In genomic region chr20:403582-403957, GRCh38 we compare ENCODE assay signal across 19 cellular contexts.
"Had no signal": no experiment of that assay in that cellular context is flagged by ENCODE, and none has a peak within 500 bp of the region (broad histone marks: within the 10 kb centered on the region; RNA-seq: fewer than 3 reads in every experiment).

No MANE protein-coding gene starts in this region.

- H3K36me3 ChIP-seq: gastrocnemius medialis, prostate gland, thoracic aorta had no signal

- H3K27me3 Mint-ChIP-seq: T-cell had no signal

- DNase-seq: activated CD4-positive, alpha-beta T cell treated with anti-CD3 and anti-CD28 coated beads for 48 hours; activated CD4-positive, CD25-positive, alpha-beta regulatory T cell; activated CD8-positive, alpha-beta memory T cell treated with anti-CD3 and anti-CD28 coated beads for 24 hours; activated CD8-positive, alpha-beta memory T cell treated with anti-CD3 and anti-CD28 coated beads, Interleukin-2, amount 50 U/mL, for 48 hours; aorta; gastrocnemius medialis; head of caudate nucleus; right cardiac atrium; stimulated activated CD4-positive, alpha-beta T cell treated with anti-CD3 and anti-CD28 coated beads, Interleukin-15, amount 100 ng/mL, for 24 hours; stimulated activated CD4-positive, alpha-beta T cell treated with anti-CD3 and anti-CD28 coated beads, Interleukin-4, amount 100 ng/mL, for 1 hour had no signal

- H3K27ac ChIP-seq: coronary artery, gastrocnemius medialis, prostate gland, skin epidermis, thoracic aorta had no signal

- ATAC-seq: gastrocnemius medialis, right cardiac atrium, SK-N-SH treated with all-trans-retinoic acid at 6 μM for 48 hours, T-cell had no signal

- H3K9me3 Mint-ChIP-seq: T-cell had no signal

- H3K9me3 ChIP-seq: gastrocnemius medialis, prostate gland, thoracic aorta had no signal

- FAIRE-seq: endometrium, keratinocyte had no signal

- H3K27me3 ChIP-seq: gastrocnemius medialis had no signal

- H3K4me1 ChIP-seq: prostate gland had no signal

- H3K4me3 ChIP-seq: coronary artery, gastrocnemius medialis, lung, prostate gland, skin epidermis, thoracic aorta had no signal
